Comparison of ENCODE assay signal across 32 cellular contexts in genomic region chr18:33914399-33914798, GRCh38.
DNase-seq lines count a peak whose midpoint lies in the region; ATAC-seq and TF ChIP-seq lines count a peak whose summit lies in the region.
"Had no signal": no experiment of that assay in that cellular context is flagged by ENCODE, and none has a peak within 500 bp of the region (broad histone marks: within the 10 kb centered on the region; RNA-seq: fewer than 3 reads in every experiment).

No MANE protein-coding gene starts in this region.

- no peak for TF ChIP-seq CTCF in mammary epithelial cell (conservative IDR thresholded peaks at IDR 0.05 in 1 of 2, IDR thresholded peaks at IDR 0.05 in 1 of 2; ENCODE audit: extremely low read depth in 1 of 2, insufficient read depth in 1 of 2, low read depth in 1 of 2, low read length in 2 of 2)

- H3K4me2 ChIP-seq in mammary epithelial cell (ENCODE audit: insufficient read depth, low read depth, low read length), result peak overlapping the region; percentile 29
- H3K4me2 ChIP-seq: neural progenitor cell had no signal

- H2AFZ ChIP-seq in mammary epithelial cell (ENCODE audit: low read depth, low read length), result peak overlapping the region; percentile 25
- H2AFZ ChIP-seq: GM23248, neural progenitor cell had no signal

- no peaks in the 10 kb centered on the region for H3K79me2 ChIP-seq in mammary epithelial cell (ENCODE audit: insufficient read depth, low read length)

- H4K20me1 ChIP-seq in mammary epithelial cell (ENCODE audit: insufficient read depth, low read length), result no peaks in the 10 kb centered on the region

- dilution Hi-C loops in mammary epithelial cell (cut with HindIII; ENCODE audit: low sequenced_read_pairs), result no loop called here

- intact Hi-C loops in mammary epithelial cell (cut with micrococcal nuclease), result no loop called here

- peaks cover 12% of the 10 kb centered on the region for H3K4me1 ChIP-seq in mammary epithelial cell (ENCODE audit: insufficient read depth, low read length)
- H3K4me1 ChIP-seq: neural progenitor cell, right lobe of liver, upper lobe of right lung had no signal

- H3K36me3 ChIP-seq in mammary epithelial cell (ENCODE audit: insufficient read depth, low read length), result no peaks in the 10 kb centered on the region
- H3K36me3 ChIP-seq: neural progenitor cell, right lobe of liver, upper lobe of right lung had no signal

- H3K9me3 ChIP-seq in mammary epithelial cell (replicated peaks; ENCODE audit: insufficient read depth, low read length), result no peaks in the 10 kb centered on the region
- H3K9me3 ChIP-seq: right lobe of liver, upper lobe of right lung had no signal

- DNase-seq in DMS53 (lab: John Stamatoyannopoulos, UW) (peak; percentile 50), DMS53 treated with DMSO at 0.1 percent for 48 hours (lab: John Stamatoyannopoulos, UW; ENCODE audit: unreplicated experiment) (no peak), mammary epithelial cell (peak; percentile 67), kidney glomerular epithelial cell (lab: John Stamatoyannopoulos, UW) (peak; percentile 23), SIG-M5 treated with dmso at 0.1 percent for 504 hours (lab: John Stamatoyannopoulos, UW; ENCODE audit: unreplicated experiment) (no peak), MV-4-11 (lab: John Stamatoyannopoulos, UW) (no peak), ACHN (no peak)
- DNase-seq: activated CD4-positive, alpha-beta memory T cell treated with anti-CD3 and anti-CD28 coated beads, Interleukin-2, amount 10 ng/mL, durations not matched to agents 7 days and 5 days; activated CD8-positive, alpha-beta memory T cell treated with anti-CD3 and anti-CD28 coated beads, Interleukin-2, amount 50 U/mL, for 48 hours; activated naive CD4-positive, alpha-beta T cell treated with anti-CD3 and anti-CD28 coated beads, Interleukin-2, amount 10 ng/mL, durations not matched to agents 7 days and 5 days; AML-193; CD4-positive, alpha-beta T cell; dermis blood vessel endothelial cell; EL; GM23248; head of caudate nucleus; HFFc6; NCI-H1048; NCI-H1694 treated with DMSO at 0.1 percent for 48 hours; NCI-H526; posterior cingulate gyrus; right lobe of liver; stimulated activated CD4-positive, alpha-beta T cell treated with anti-CD3 and anti-CD28 coated beads, Interleukin-4, amount 100 ng/mL, for 4 hours; stimulated activated naive B cell treated with anti-CD40 and anti-IgM and Interleukin-4, amounts not matched to agents 10 μg/mL and 1 μg/mL and 100 μg/mL, for 72 hours; upper lobe of right lung had no signal

- BruUV-seq in mammary epithelial cell (replicated peaks; lab: Mats Ljungman, UMichigan), result no TSS peak

- H3K27ac ChIP-seq in mammary epithelial cell (ENCODE audit: insufficient read depth, low read depth, low read length), result peak overlapping the region; percentile 34
- H3K27ac ChIP-seq: 22Rv1, GM23248, HL-60, neural progenitor cell, right lobe of liver, SK-N-MC, upper lobe of right lung had no signal

- H3K4me3 ChIP-seq in mammary epithelial cell (replicated peaks in 1 of 3; ENCODE audit: insufficient read depth in 1 of 3, low read depth in 2 of 3, low read length in 3 of 3), result no peak overlapping the region
- H3K4me3 ChIP-seq: GM12878, GM23248, neural progenitor cell, right lobe of liver, SK-N-MC, upper lobe of right lung had no signal

- ATAC-seq in GM21825 (IDR thresholded peaks at IDR 0.05; ENCODE audit: unreplicated experiment), result no peak
- ATAC-seq: activated CD4-positive, CD25-positive, alpha-beta regulatory T cell treated with anti-CD3 and anti-CD28 coated beads, Interleukin-2, amount 50 U/mL, for 24 hours; GM12878; right lobe of liver; stimulated activated naive B cell treated with anti-CD40 and anti-IgM and Interleukin-4, amounts not matched to agents 10 μg/mL and 1 μg/mL and 100 μg/mL, for 72 hours; upper lobe of right lung had no signal

- H3K9ac ChIP-seq in mammary epithelial cell (ENCODE audit: insufficient read depth, low read length), result no peak overlapping the region
- H3K9ac ChIP-seq: GM23248, neural progenitor cell had no signal

- CTCF ChIA-PET in mammary epithelial cell (lab: Charles Lee; ENCODE audit: low non-redundant PET), result no interaction called here

- in situ Hi-C loops in mammary epithelial cell (cut with MboI; ENCODE audit: low sequenced_read_pairs in 2 of 2), result no loop called here
- in situ Hi-C loops in ACHN (cut with HindIII; ENCODE audit: low pct_ligation_motif_present, low pct_unique_long_range_greater_than_20kb, low sequenced_read_pairs), result no loop called here

- H3K27me3 ChIP-seq in mammary epithelial cell (ENCODE audit: insufficient read depth, low read length), result no peaks in the 10 kb centered on the region
- H3K27me3 ChIP-seq: neural progenitor cell, right lobe of liver, upper lobe of right lung had no signal

Comparison
In these comparisons a context has a peak if more than half of its experiments do, and no peak if none do; other contexts are left out.
1. DNase-seq: peak in DMS53 (single experiment), mammary epithelial cell (single experiment) and kidney glomerular epithelial cell (single experiment); none in DMS53 treated with DMSO at 0.1 percent for 48 hours (single experiment), SIG-M5 treated with dmso at 0.1 percent for 504 hours (single experiment), MV-4-11 (single experiment) and ACHN (single experiment).